24 cellular contexts compared by ENCODE assay signal in the genomic region with DNA sequence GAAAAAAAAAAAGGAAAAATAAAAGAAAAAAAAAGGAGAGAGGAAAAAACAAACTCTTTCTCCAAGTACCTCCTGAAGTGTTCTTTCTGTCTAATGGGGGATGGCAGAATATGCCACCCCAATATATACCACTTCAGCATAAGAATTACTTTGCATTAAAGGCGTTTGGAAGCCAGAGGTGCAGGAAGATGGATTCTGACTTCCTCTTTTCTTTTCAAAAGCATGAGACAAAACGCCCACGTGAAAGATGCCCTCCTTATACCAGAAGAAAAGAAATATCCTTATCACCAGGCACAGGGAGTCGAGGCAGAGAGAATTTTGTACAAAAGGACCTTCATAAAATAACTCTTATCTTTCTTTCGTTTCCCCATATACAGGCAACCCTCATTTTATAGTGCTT.
"Had no signal": no experiment of that assay in that cellular context is flagged by ENCODE, and none has a peak within 500 bp of the region (broad histone marks: within the 10 kb centered on the region; RNA-seq: fewer than 3 reads in every experiment).

No MANE protein-coding gene starts in this region.

- H3K36me3 ChIP-seq: esophagus muscularis mucosa, gastrocnemius medialis, heart right ventricle, left ventricle myocardium inferior, lower lobe of right lung, neural progenitor cell, ovary, right atrium auricular region, sigmoid colon, tibial nerve, upper lobe of right lung, vagina had no signal

- ATAC-seq: gastrocnemius medialis; heart right ventricle; lower lobe of right lung; natural killer cell treated with Interleukin-12 subunit alpha and Interleukin-12 subunit beta and Interleukin-15 and Interleukin-18, amount 100 ng/mL, for 72 hours; stimulated activated naive B cell treated with anti-CD40 and anti-IgM and Interleukin-4, amounts not matched to agents 10 μg/mL and 1 μg/mL and 100 μg/mL, for 72 hours; stimulated activated naive CD8-positive, alpha-beta T cell treated with anti-CD3 and anti-CD28 coated beads, Interleukin-15, amount 100 ng/mL, for 72 hours; upper lobe of right lung had no signal

- H3K4me3 ChIP-seq: esophagus muscularis mucosa, gastrocnemius medialis, heart right ventricle, left ventricle myocardium inferior, lower lobe of right lung, neural progenitor cell, ovary, right atrium auricular region, sigmoid colon, skin epidermis, testis, tibial nerve, upper lobe of right lung, vagina had no signal

- H3K9ac ChIP-seq: neural progenitor cell had no signal

- H3K9me3 ChIP-seq: esophagus muscularis mucosa, gastrocnemius medialis, lower lobe of right lung, ovary, testis, upper lobe of right lung had no signal

- FAIRE-seq: endometrium, keratinocyte had no signal

- H3K4me1 ChIP-seq: esophagus muscularis mucosa, gastrocnemius medialis, heart right ventricle, left ventricle myocardium inferior, lower lobe of right lung, neural progenitor cell, right atrium auricular region, sigmoid colon, testis, tibial nerve, upper lobe of right lung, vagina had no signal

- H3K4me2 ChIP-seq: neural progenitor cell had no signal

- H3K27ac ChIP-seq: esophagus muscularis mucosa, gastrocnemius medialis, heart right ventricle, left ventricle myocardium inferior, lower lobe of right lung, neural progenitor cell, ovary, right atrium auricular region, sigmoid colon, skin epidermis, testis, tibial nerve, upper lobe of right lung, vagina had no signal

- H3K27me3 ChIP-seq: esophagus muscularis mucosa, gastrocnemius medialis, heart right ventricle, neural progenitor cell, ovary, right atrium auricular region, sigmoid colon, testis, tibial nerve, upper lobe of right lung, vagina had no signal

- DNase-seq: effector memory CD4-positive, alpha-beta T cell; gastrocnemius medialis; heart right ventricle; hypothalamus; left ventricle myocardium inferior; lower lobe of right lung; nucleus accumbens; ovary; sigmoid colon; stimulated activated CD4-positive, alpha-beta T cell treated with anti-CD3 and anti-CD28 coated beads, Interleukin-2, amount 100 ng/mL, for 24 hours; stimulated activated CD4-positive, alpha-beta T cell treated with anti-CD3 and anti-CD28 coated beads, Interleukin-4, amount 100 ng/mL, for 4 hours; stimulated activated naive B cell treated with anti-CD40 and anti-IgM and Interleukin-4, amounts not matched to agents 10 μg/mL and 1 μg/mL and 100 μg/mL, for 72 hours; stimulated activated naive CD8-positive, alpha-beta T cell treated with anti-CD3 and anti-CD28 coated beads, Interleukin-15, amount 100 ng/mL, for 72 hours; testis; upper lobe of right lung had no signal

- H2AFZ ChIP-seq: neural progenitor cell had no signal
